Comparison of ENCODE assay signal across 8 cellular contexts in the genomic region with DNA sequence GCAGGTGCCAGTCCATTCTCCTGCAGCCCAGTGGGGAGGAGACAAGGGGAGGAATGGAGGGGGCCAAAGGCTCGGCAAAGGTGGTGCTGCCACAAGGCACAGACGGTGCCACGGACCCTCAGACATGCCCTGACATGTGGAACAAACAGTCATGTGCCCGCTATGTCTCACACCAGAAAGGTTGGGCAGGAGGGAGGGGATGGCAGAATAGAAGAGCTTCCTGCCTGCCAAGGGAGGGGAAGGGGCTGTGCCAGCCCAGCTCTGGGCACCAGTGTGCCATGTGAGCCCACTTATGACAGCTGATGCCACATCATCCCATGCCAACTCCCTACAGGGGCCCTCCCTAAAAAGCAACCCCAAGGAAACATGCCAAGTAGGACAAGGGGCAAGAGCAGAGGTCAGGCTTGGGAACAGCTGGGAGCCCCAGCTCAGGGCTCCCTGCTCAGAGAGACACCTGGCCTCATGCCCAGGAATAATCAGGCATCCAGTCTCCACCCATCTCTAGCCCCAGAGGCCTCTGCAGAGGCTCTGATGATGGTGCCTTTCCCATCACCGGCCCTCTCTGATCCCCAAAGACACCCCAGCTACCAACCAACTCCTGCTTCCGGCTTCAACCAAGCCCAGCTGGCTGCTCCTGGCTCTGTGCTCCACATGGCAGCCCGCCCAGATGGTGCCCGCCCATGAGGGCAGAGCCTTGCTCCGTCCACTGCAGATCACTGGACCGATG. TPM values are rescaled to one million over a fixed set of nuclear protein-coding genes. Genes with fewer than 3 reads are reported as not detected.
DNase-seq lines count a peak whose midpoint lies in the region; ATAC-seq and FAIRE-seq lines count a peak whose summit lies in the region.

No MANE protein-coding gene starts in this region.

- no peak for FAIRE-seq in frontal cortex (lab: Jason Lieb, UNC)

- DNase-seq in H4 (ENCODE audit: low spot score) (peak; percentile 39), NCI-H69 (lab: John Stamatoyannopoulos, UW) (peak; percentile 96), frontal cortex (ENCODE audit: low spot score in 2 of 2) (peak; percentile 78 to 85), sciatic nerve (ENCODE audit: low spot score) (peak; percentile 74), islet precursor cell (no peak), UCSD-AML1 (lab: John Stamatoyannopoulos, UW; ENCODE audit: unreplicated experiment) (no peak)
- DNase-seq in activated naive CD4-positive, alpha-beta T cell treated with anti-CD3 and anti-CD28 coated beads, Interleukin-2, amount 50 U/mL, for 16 hours: no peak

- ATAC-seq in sciatic nerve (peak; percentile 70), GM18520 (IDR thresholded peaks at IDR 0.05; ENCODE audit: unreplicated experiment) (no peak)

- intact Hi-C loops in sciatic nerve (cut with DNase I): no loop called here

RNA-seq across cellular contexts. Expression of gene ADGRB2, which starts 10.4 kb away (rescaled TPM):
- 2.4 and 3.5 TPM in 2 replicates for total RNA-seq in H4 (2014; rRNA removed; shearing (Covaris generic))
- total RNA-seq in frontal cortex (42.4 TPM), sciatic nerve (5.2 TPM)

RNA-seq across cellular contexts. Expression of gene COL16A1, which starts 50.0 kb away (rescaled TPM):
- total RNA-seq in H4 (2014; rRNA removed; shearing (Covaris generic)): 9.2 and 12.2 TPM in 2 replicates
- total RNA-seq in frontal cortex (4.1 TPM), sciatic nerve (179 TPM)

Comparison
In these comparisons a context has a peak if more than half of its experiments do, and no peak if none do; other contexts are left out.
1. DNase-seq: peak in H4 (single experiment), NCI-H69 (single experiment), frontal cortex (2 of 2) and sciatic nerve (single experiment); none in activated naive CD4-positive, alpha-beta T cell treated with anti-CD3 and anti-CD28 coated beads, Interleukin-2, amount 50 U/mL, for 16 hours (single experiment), islet precursor cell (single experiment) and UCSD-AML1 (single experiment).
2. RNA of gene COL16A1, which starts 50.0 kb away (total RNA-seq): 179 TPM in sciatic nerve (single experiment); 9.2 to 12.2 TPM in H4 and 4.1 TPM in frontal cortex (single experiment); every median in the first group is over 10 times any median in the second.